ENCODE assay signal across 18 cellular contexts in the genomic region with DNA sequence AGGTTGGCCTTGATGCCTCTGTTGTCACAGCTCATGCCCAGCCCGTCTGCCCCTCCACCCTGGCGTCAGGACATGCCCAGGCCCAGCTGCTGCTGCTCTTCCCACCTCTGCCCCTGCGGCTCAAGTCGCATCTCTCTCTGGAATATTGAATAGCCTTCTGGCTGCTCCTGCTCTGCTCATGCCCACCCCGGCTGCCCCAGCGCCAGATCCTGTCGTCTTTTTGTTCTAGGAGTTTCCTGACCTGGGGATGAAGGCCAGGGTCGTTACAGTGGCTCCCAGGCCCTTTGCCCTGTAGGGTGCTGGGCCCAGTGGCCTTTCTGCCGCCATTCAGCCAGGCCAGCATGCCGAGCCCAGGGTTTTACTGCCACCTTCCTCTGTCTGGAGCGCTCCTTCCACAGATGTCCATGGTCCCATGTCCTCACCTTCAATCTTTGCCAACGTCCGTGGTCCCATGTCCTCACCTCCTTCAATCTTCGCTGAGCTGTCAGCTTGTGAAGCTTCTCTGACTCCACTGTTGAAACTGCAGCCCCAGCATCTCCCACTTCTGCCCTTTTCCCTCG. TPM values are rescaled to one million over a fixed set of nuclear protein-coding genes. Genes with fewer than 3 reads are reported as not detected.
A peak's percentile ranks its signal among the peaks of the same experiment; 100 is the strongest.
DNase-seq lines count a peak whose midpoint lies in the region; ATAC-seq and TF ChIP-seq lines count a peak whose summit lies in the region.
"Had no signal": no experiment of that assay in that cellular context is flagged by ENCODE, and none has a peak within 500 bp of the region (broad histone marks: within the 10 kb centered on the region; RNA-seq: fewer than 3 reads in every experiment).

No MANE protein-coding gene starts in this region.

- H3K18ac ChIP-seq in H9 (ENCODE audit: insufficient read length, low read depth, low read length) = no peak overlapping the region

- no peaks in the 10 kb centered on the region for H3K4me1 ChIP-seq in H9 (ENCODE audit: insufficient read depth, low read length)
- H3K4me1 ChIP-seq in psoas muscle = peaks cover 23% of the 10 kb centered on the region
- peaks cover 7% of the 10 kb centered on the region for H3K4me1 ChIP-seq in OCI-LY7 (ENCODE audit: insufficient read depth, low read length, poor library complexity, severe bottlenecking)
- H3K4me1 ChIP-seq: colonic mucosa had no signal

- no peak overlapping the region for H2AK5ac ChIP-seq in H9 (ENCODE audit: insufficient read length, low read length)

- H3K27ac ChIP-seq in H9 (ENCODE audit: insufficient read length, low read depth, low read length) (no peak overlapping the region), psoas muscle (peak overlapping the region; percentile 72), OCI-LY7 (ENCODE audit: low read depth, low read length, poor library complexity, severe bottlenecking) (no peak overlapping the region)
- H3K27ac ChIP-seq: foreskin keratinocyte, uterus had no signal

- H3K9me2 ChIP-seq in OCI-LY7 (ENCODE audit: insufficient read depth, low read length) = no peaks in the 10 kb centered on the region

- POLR2A ChIA-PET in OCI-LY7 (lab: Charles Lee) = interaction anchor here (1.5 kb wide), 1 partner anchor 11 kb away, joined by 3 read pairs; no protein-coding TSS in a partner anchor

- no peak overlapping the region for H3K56ac ChIP-seq in H9 (ENCODE audit: insufficient read length, low read depth, low read length)

- CTCF ChIA-PET in OCI-LY7 (lab: Charles Lee; ENCODE audit: unreplicated experiment) = no interaction called here

- H3K36me3 ChIP-seq in psoas muscle (ENCODE audit: insufficient read depth in 1 of 2, low read depth in 1 of 2) = peaks cover 0 to 38% of the 10 kb centered on the region in 2 donors
- H3K36me3 ChIP-seq in OCI-LY7 (ENCODE audit: insufficient read depth, low read length) = peaks cover 60% of the 10 kb centered on the region
- H3K36me3 ChIP-seq: colonic mucosa, uterus had no signal

- DNase-seq in activated T-cell treated with anti-CD3 and anti-CD28 coated beads, Interleukin-2, amount 50 U/mL, for 72 hours = no peak
- DNase-seq in activated T-cell treated with anti-CD3 and anti-CD28 coated beads for 4 hours (no peak), H9 (no peak), glutamatergic neuron (no peak), psoas muscle (peak in 1 of 2 donors; percentile 46), OCI-LY7 (ENCODE audit: low spot score) (no peak), GM19238 (ENCODE audit: insufficient read length, low spot score) (no peak)
- DNase-seq: activated CD4-positive, alpha-beta T cell treated with anti-CD3 and anti-CD28 coated beads, Interleukin-2, amount 50 U/mL, for 1 hour; anterior cingulate cortex; colonic mucosa; DMS53; foreskin keratinocyte; left ventricle myocardium superior; NCI-H1436 treated with DMSO at 0.1 percent for 48 hours; retina; uterus had no signal

- no peak overlapping the region for H3K9ac ChIP-seq in H9 (ENCODE audit: extremely low read depth, insufficient read length, low read length)

- H3K36me3 Mint-ChIP-seq in activated T-cell treated with anti-CD3 and anti-CD28 coated beads, Interleukin-2, amount 50 U/mL, for 72 hours (ENCODE audit: insufficient read depth in 2 of 2) = peaks cover 2 to 18% of the 10 kb centered on the region in 2 donors
- H3K36me3 Mint-ChIP-seq in H9 (ENCODE audit: insufficient read depth in 1 of 3, low read depth in 3 of 3) (peaks cover 4 to 42% (median 27%) of the 10 kb centered on the region in 3 experiments), glutamatergic neuron (ENCODE audit: unreplicated experiment) (no peaks in the 10 kb centered on the region)

- H3K79me2 ChIP-seq in H9 (ENCODE audit: insufficient read depth, low read length) (peaks cover 46% of the 10 kb centered on the region; the same call in 1 of the 2 replicates), OCI-LY7 (ENCODE audit: insufficient read depth, low read depth, low read length) (peaks cover 41% of the 10 kb centered on the region)

- H3K23ac ChIP-seq in H9 (ENCODE audit: insufficient read length, low read depth, low read length) = no peak overlapping the region

- no peak overlapping the region for H2BK120ac ChIP-seq in H9 (ENCODE audit: low read depth, low read length, poor library complexity, severe bottlenecking)

- ATAC-seq in activated T-cell treated with anti-CD3 and anti-CD28 coated beads, Interleukin-2, amount 50 U/mL, for 72 hours (replicated peaks in 1 of 2) = no peak
- ATAC-seq in psoas muscle (peak in 1 of 4 donors; percentile 28), HG03342 (IDR thresholded peaks at IDR 0.05; ENCODE audit: unreplicated experiment) (no peak)
- ATAC-seq: foreskin keratinocyte; left ventricle myocardium superior; naive thymus-derived CD8-positive, alpha-beta T cell had no signal

- no peak overlapping the region for H2BK12ac ChIP-seq in H9 (ENCODE audit: insufficient read length, low read depth, low read length)

- H2BK5ac ChIP-seq in H9 (ENCODE audit: insufficient read length, low read length) = no peak overlapping the region

- no peak overlapping the region for H4K5ac ChIP-seq in H9 (ENCODE audit: insufficient read length, low read depth, low read length)

- intact Hi-C loops in psoas muscle (cut with DNase I) (no loop called here), OCI-LY7 (cut with micrococcal nuclease; ENCODE audit: unreplicated experiment) (no loop called here)

- BruUV-seq in OCI-LY7 (replicated peaks; lab: Mats Ljungman, UMichigan) = no TSS peak

- H3K4me2 ChIP-seq in H9 (ENCODE audit: insufficient read depth, insufficient read length, low read length) = no peak overlapping the region
- no peak overlapping the region for H3K4me2 ChIP-seq in OCI-LY7 (ENCODE audit: low read length)

- H3T11ph ChIP-seq in H9 (ENCODE audit: low read length) = no peak overlapping the region

- H2AFZ ChIP-seq in H9 (ENCODE audit: low read length) (no peak overlapping the region), OCI-LY7 (ENCODE audit: low read length) (no peak overlapping the region)

- peak overlapping the region; percentile 25 for H3K27ac Mint-ChIP-seq in activated T-cell treated with anti-CD3 and anti-CD28 coated beads, Interleukin-2, amount 50 U/mL, for 72 hours
- H3K27ac Mint-ChIP-seq in H9 (peak overlapping the region; percentile 4 to 79 (median 21); a peak in 3 of 7 replicates), glutamatergic neuron (ENCODE audit: unreplicated experiment) (peak overlapping the region; percentile 48)

- H3K9me3 Mint-ChIP-seq in activated T-cell treated with anti-CD3 and anti-CD28 coated beads, Interleukin-2, amount 50 U/mL, for 72 hours = no peaks in the 10 kb centered on the region
- no peaks in the 10 kb centered on the region for H3K9me3 Mint-ChIP-seq in H9
- H3K9me3 Mint-ChIP-seq in glutamatergic neuron (ENCODE audit: unreplicated experiment) = peaks cover 7% of the 10 kb centered on the region
- H3K9me3 Mint-ChIP-seq: naive thymus-derived CD8-positive, alpha-beta T cell had no signal

- no peak overlapping the region for H4K8ac ChIP-seq in H9 (replicated peaks; ENCODE audit: insufficient read length, low read depth, low read length)

- no peaks in the 10 kb centered on the region for H3K27me3 ChIP-seq in H9 (ENCODE audit: insufficient read depth, low read length)
- H3K27me3 ChIP-seq in psoas muscle (ENCODE audit: insufficient read depth in 3 of 3, low read length in 2 of 3) = no peaks in the 10 kb centered on the region
- H3K27me3 ChIP-seq: colonic mucosa, foreskin keratinocyte, uterus had no signal

- TF ChIP-seq CTCF in H9 (conservative IDR thresholded peaks at IDR 0.05) = no peak
- TF ChIP-seq CTCF in glutamatergic neuron (IDR thresholded peaks at IDR 0.05; ENCODE audit: partially characterized antibody, unreplicated experiment) = no peak
- no peak for TF ChIP-seq CTCF in psoas muscle (IDR thresholded peaks at IDR 0.05)
- TF ChIP-seq CTCF in OCI-LY7 (conservative IDR thresholded peaks at IDR 0.05; ENCODE audit: low read length) = no peak

- H3K27me3 Mint-ChIP-seq in activated T-cell treated with anti-CD3 and anti-CD28 coated beads, Interleukin-2, amount 50 U/mL, for 72 hours (ENCODE audit: low read depth) = no peaks in the 10 kb centered on the region
- no peaks in the 10 kb centered on the region for H3K27me3 Mint-ChIP-seq in H9 (ENCODE audit: low read depth)
- peaks cover 4% of the 10 kb centered on the region for H3K27me3 Mint-ChIP-seq in glutamatergic neuron (ENCODE audit: unreplicated experiment)
- H3K27me3 Mint-ChIP-seq: naive thymus-derived CD8-positive, alpha-beta T cell had no signal

- H3K4me1 Mint-ChIP-seq in activated T-cell treated with anti-CD3 and anti-CD28 coated beads, Interleukin-2, amount 50 U/mL, for 72 hours (ENCODE audit: low read depth) = peaks cover 44% of the 10 kb centered on the region
- peaks cover 19 to 25% of the 10 kb centered on the region in 2 experiments for H3K4me1 Mint-ChIP-seq in H9
- peaks cover 15% of the 10 kb centered on the region for H3K4me1 Mint-ChIP-seq in glutamatergic neuron (ENCODE audit: low read depth, unreplicated experiment)

- H3K23me2 ChIP-seq in H9 (ENCODE audit: insufficient read length, low read depth, low read length, poor library complexity, severe bottlenecking) = no peaks in the 10 kb centered on the region

- no CpG with 5 or more reads among the region's 15 CpGs for WGBS in H9 (ENCODE audit: extremely low coverage, insufficient read length, low lambda C conversion rate)
- 64 to 71% (median 65%) methylated on average over 15 of the region's 15 CpGs for WGBS in psoas muscle, 3 donors

- H3K14ac ChIP-seq in H9 (ENCODE audit: insufficient read depth, low read length) = no peak overlapping the region

- no peak overlapping the region for H2BK15ac ChIP-seq in H9 (ENCODE audit: low read depth, low read length)

- H3K4ac ChIP-seq in H9 (ENCODE audit: low read depth, low read length) = no peak overlapping the region

- H4K20me1 ChIP-seq in H9 (ENCODE audit: control insufficient read depth, insufficient read depth, insufficient read length) = no peaks in the 10 kb centered on the region
- H4K20me1 ChIP-seq in OCI-LY7 (ENCODE audit: insufficient read depth, low read length) = no peaks in the 10 kb centered on the region

- H3K79me1 ChIP-seq in H9 (ENCODE audit: insufficient read depth, low read depth, low read length, poor library complexity, severe bottlenecking) = peaks cover 9% of the 10 kb centered on the region

- no peaks in the 10 kb centered on the region for H3K9me3 ChIP-seq in H9 (ENCODE audit: control insufficient read depth, low read depth, low read length)
- H3K9me3 ChIP-seq in psoas muscle = no peaks in the 10 kb centered on the region
- H3K9me3 ChIP-seq in OCI-LY7 (ENCODE audit: low read length) = no peaks in the 10 kb centered on the region
- H3K9me3 ChIP-seq: colonic mucosa, uterus had no signal

- no peak overlapping the region for H3K4me3 Mint-ChIP-seq in activated T-cell treated with anti-CD3 and anti-CD28 coated beads, Interleukin-2, amount 50 U/mL, for 72 hours
- H3K4me3 Mint-ChIP-seq in H9 (no peak overlapping the region), glutamatergic neuron (ENCODE audit: unreplicated experiment) (no peak overlapping the region)

- no peak overlapping the region for H4K91ac ChIP-seq in H9 (ENCODE audit: insufficient read length, low read depth, low read length)

- H3K4me3 ChIP-seq in psoas muscle (no peak overlapping the region), OCI-LY7 (ENCODE audit: low read depth, low read length, poor library complexity, severe bottlenecking) (no peak overlapping the region)
- H3K4me3 ChIP-seq: colonic mucosa, uterus had no signal

- no peak overlapping the region for H2BK20ac ChIP-seq in H9 (ENCODE audit: low read depth, low read length, poor library complexity, severe bottlenecking)

RNA-seq across cellular contexts. Expression of a gene that starts 9.7 kb away (rescaled TPM):
- 10 to 100 TPM; 38.4 to 48.4 TPM for total RNA-seq in activated T-cell treated with anti-CD3 and anti-CD28 coated beads, Interleukin-2, amount 50 U/mL, for 72 hours
- total RNA-seq in H9 (2021) (85.6 and 89.5 TPM in 2 replicates), glutamatergic neuron (ENCODE audit: unreplicated experiment) (77.2 TPM), psoas muscle (10 to 100 TPM; 26.7 to 39.6 (median 33.2) TPM), OCI-LY7 (2022) (59.3 and 64.2 TPM in 2 replicates)
- polyA plus RNA-seq in psoas muscle = 10 to 100 TPM; 30.3 to 41.6 (median 38.9) TPM
- 52.5 and 53.2 TPM in 2 replicates for total RNA-seq in OCI-LY7 (2014; rRNA removed; shearing (Covaris generic))

RNA-seq across cellular contexts. Expression of a gene that starts 47.6 kb away (rescaled TPM):
- total RNA-seq in activated T-cell treated with anti-CD3 and anti-CD28 coated beads, Interleukin-2, amount 50 U/mL, for 72 hours = 10 to 100 TPM; 23.0 to 25.8 TPM
- total RNA-seq in H9 (2021) = 15.9 and 18.3 TPM in 2 replicates
- total RNA-seq in glutamatergic neuron (ENCODE audit: unreplicated experiment) = 33.9 TPM
- total RNA-seq in psoas muscle = 1 to 10 TPM; 6.3 to 9.4 (median 8.3) TPM
- polyA plus RNA-seq in psoas muscle = 1 to 10 TPM; 1.9 to 9.3 (median 3.6) TPM
- total RNA-seq in OCI-LY7 (2014; rRNA removed; shearing (Covaris generic)) = 13.2 and 17.9 TPM in 2 replicates
- total RNA-seq in OCI-LY7 (2022) = 43.2 and 45.0 TPM in 2 replicates

RNA-seq across cellular contexts. Expression of a gene that starts 50.5 kb away (rescaled TPM):
- total RNA-seq in activated T-cell treated with anti-CD3 and anti-CD28 coated beads, Interleukin-2, amount 50 U/mL, for 72 hours = 100 to 1,000 TPM; 182 to 190 TPM
- 128 and 136 TPM in 2 replicates for total RNA-seq in H9 (2021)
- total RNA-seq in glutamatergic neuron (ENCODE audit: unreplicated experiment) = 302 TPM
- total RNA-seq in psoas muscle = 100 to 1,000 TPM; 122 to 165 (median 142) TPM
- 100 to 1,000 TPM; 109 to 156 (median 116) TPM for polyA plus RNA-seq in psoas muscle
- total RNA-seq in OCI-LY7 (2014; rRNA removed; shearing (Covaris generic)) = 286 and 311 TPM in 2 replicates
- 228 and 238 TPM in 2 replicates for total RNA-seq in OCI-LY7 (2022)
